Comparison of ENCODE assay signal across 1 cellular context in the genomic region with DNA sequence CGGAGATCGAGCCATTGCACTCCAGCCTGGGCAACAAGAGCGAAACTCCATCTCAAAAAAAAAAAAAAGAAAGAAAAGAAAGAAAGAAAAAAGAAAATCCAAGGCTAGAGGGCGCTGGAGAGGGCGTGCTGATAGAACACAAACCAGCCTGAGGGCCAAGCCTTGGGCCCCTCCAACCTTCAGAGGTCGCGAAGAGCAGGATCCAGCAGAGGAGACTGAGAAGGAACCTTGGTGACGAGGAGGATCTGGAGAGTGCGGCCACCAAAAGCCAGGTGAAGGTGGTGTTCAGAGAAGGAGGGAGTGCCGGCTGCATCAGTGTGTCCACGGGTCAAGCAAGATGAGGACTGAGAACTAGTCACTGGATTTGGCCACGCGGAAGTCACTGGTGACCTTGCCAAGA.
TF ChIP-seq lines count a peak whose summit lies in the region.

No MANE protein-coding gene starts in this region.

TF ChIP-seq in A549, 52 proteins besides CTCF, POLR2A, EP300 and RAD21 (continued from another document):
- TF ChIP-seq, protein P1, sequence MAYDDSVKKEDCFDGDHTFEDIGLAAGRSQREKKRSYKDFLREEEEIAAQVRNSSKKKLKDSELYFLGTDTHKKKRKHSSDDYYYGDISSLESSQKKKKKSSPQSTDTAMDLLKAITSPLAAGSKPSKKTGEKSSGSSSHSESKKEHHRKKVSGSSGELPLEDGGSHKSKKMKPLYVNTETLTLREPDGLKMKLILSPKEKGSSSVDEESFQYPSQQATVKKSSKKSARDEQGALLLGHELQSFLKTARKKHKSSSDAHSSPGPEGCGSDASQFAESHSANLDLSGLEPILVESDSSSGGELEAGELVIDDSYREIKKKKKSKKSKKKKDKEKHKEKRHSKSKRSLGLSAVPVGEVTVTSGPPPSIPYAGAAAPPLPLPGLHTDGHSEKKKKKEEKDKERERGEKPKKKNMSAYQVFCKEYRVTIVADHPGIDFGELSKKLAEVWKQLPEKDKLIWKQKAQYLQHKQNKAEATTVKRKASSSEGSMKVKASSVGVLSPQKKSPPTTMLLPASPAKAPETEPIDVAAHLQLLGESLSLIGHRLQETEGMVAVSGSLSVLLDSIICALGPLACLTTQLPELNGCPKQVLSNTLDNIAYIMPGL (CRISPR knock-in tag; IDR thresholded peaks at IDR 0.05; ENCODE audit: borderline replicate concordance) = no peak
